ENCODE assay signal across 9 cellular contexts in the genomic region with DNA sequence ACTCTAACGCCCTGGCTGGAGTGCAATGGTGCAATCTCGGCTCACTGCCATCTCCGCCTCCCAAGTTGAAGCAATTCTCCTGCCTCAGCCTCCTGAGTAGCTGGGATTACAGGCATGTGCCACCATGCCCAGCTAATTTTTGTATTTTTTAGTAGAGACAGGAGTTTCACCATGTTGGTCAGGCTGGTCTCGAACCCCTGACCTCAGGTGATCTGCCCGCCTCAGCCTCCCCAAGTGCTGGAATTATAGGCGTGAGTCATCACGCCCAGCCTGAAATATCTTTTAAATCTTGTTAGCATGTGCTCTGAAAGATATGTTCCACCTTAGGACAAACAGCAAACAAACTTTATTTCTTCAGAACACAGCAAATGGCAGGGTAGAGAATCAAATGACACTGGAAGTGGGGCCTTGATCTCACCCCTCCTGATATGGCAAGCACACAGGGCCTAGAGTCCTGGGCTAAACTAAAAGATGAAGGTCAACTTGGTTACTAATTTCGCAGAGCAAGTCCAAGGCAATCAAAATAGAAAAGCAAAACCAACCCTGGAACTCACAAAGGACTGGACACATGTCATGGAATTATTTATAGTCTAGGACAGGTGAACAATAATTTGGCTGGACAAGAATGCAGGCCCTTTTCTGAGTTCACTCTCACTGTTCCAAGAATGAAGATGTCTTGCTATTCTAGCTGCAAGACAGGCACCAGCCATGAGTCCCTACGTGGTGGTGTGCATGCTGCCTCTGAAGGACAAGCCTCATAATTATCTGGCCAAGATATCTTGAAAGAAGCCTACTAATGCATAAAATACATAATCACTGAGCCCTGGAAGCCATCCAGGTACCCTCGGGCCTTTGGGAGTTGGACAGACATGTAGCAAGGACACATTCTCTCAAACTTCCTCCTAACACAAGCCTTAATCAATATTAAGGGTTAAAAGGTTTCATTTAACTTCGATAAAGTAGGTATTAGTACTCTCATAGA. TPM values are rescaled to one million over a fixed set of nuclear protein-coding genes. Genes with fewer than 3 reads are reported as not detected.
DNase-seq lines count a peak whose midpoint lies in the region; ATAC-seq and TF ChIP-seq lines count a peak whose summit lies in the region.
"Had no signal": no experiment of that assay in that cellular context is flagged by ENCODE, and none has a peak within 500 bp of the region (broad histone marks: within the 10 kb centered on the region; RNA-seq: fewer than 3 reads in every experiment).

No MANE protein-coding gene starts in this region.

- no peak for DNase-seq in activated CD8-positive, alpha-beta T cell treated with anti-CD3 and anti-CD28 coated beads for 36 hours
- DNase-seq in activated CD8-positive, alpha-beta T cell treated with anti-CD3 and anti-CD28 coated beads, Interleukin-2, amount 10 ng/mL, durations not matched to agents 7 days and 5 days = no peak
- DNase-seq in activated naive CD8-positive, alpha-beta T cell treated with anti-CD3 and anti-CD28 coated beads, Interleukin-2, amount 50 U/mL, for 24 hours = no peak
- DNase-seq in left lung (no peak), tibial artery (no peak), DMS 273 (lab: John Stamatoyannopoulos, UW; ENCODE audit: unreplicated experiment) (no peak)
- no peak for DNase-seq in activated CD8-positive, alpha-beta memory T cell treated with anti-CD3 and anti-CD28 coated beads, Interleukin-2, amount 50 U/mL, for 4 hours

- no peak for TF ChIP-seq CTCF in activated CD8-positive, alpha-beta T cell treated with anti-CD3 and anti-CD28 coated beads for 36 hours (IDR thresholded peaks at IDR 0.05)
- TF ChIP-seq CTCF in left lung (IDR thresholded peaks at IDR 0.05) (no peak), tibial artery (IDR thresholded peaks at IDR 0.05) (no peak)

- no peaks in the 10 kb centered on the region for H3K9me3 ChIP-seq in left lung
- H3K9me3 ChIP-seq in tibial artery = no peaks in the 10 kb centered on the region

- POLR2A ChIA-PET in activated CD8-positive, alpha-beta T cell treated with anti-CD3 and anti-CD28 coated beads for 36 hours (lab: Charles Lee) = interaction anchor here (0.7 to 2.4 kb wide), 4 partner anchors 9 to 371 kb away, joined by 3 to 26 read pairs (median 4); no protein-coding TSS in a partner anchor
- POLR2A ChIA-PET in activated CD8-positive, alpha-beta T cell treated with anti-CD3 and anti-CD28 coated beads, Interleukin-2, amount 10 ng/mL, durations not matched to agents 7 days and 5 days (lab: Charles Lee) = interaction anchor here (1.4 kb wide), 1 partner anchor 17 kb away, joined by 3 read pairs; no protein-coding TSS in a partner anchor

- intact Hi-C loops in activated CD8-positive, alpha-beta T cell treated with anti-CD3 and anti-CD28 coated beads for 36 hours (cut with micrococcal nuclease) = no loop called here
- intact Hi-C loops in left lung (cut with DNase I) = no loop called here
- intact Hi-C loops in tibial artery (cut with DNase I; ENCODE audit: low total_unique reads) = no loop called here

- H3K27ac ChIP-seq in left lung (peak overlapping the region; percentile 79 to 88), tibial artery (peak overlapping the region; percentile 38 to 46)

- H3K9me3 Mint-ChIP-seq in activated CD8-positive, alpha-beta T cell treated with anti-CD3 and anti-CD28 coated beads for 36 hours = no peaks in the 10 kb centered on the region
- no peaks in the 10 kb centered on the region for H3K9me3 Mint-ChIP-seq in activated CD8-positive, alpha-beta T cell treated with anti-CD3 and anti-CD28 coated beads, Interleukin-2, amount 10 ng/mL, durations not matched to agents 7 days and 5 days (ENCODE audit: insufficient read depth)
- H3K9me3 Mint-ChIP-seq in activated naive CD8-positive, alpha-beta T cell treated with anti-CD3 and anti-CD28 coated beads, Interleukin-2, amount 50 U/mL, for 24 hours = no peaks in the 10 kb centered on the region
- H3K9me3 Mint-ChIP-seq: memory B cell had no signal

- no peaks in the 10 kb centered on the region for H3K27me3 Mint-ChIP-seq in activated CD8-positive, alpha-beta T cell treated with anti-CD3 and anti-CD28 coated beads for 36 hours
- H3K27me3 Mint-ChIP-seq in activated CD8-positive, alpha-beta T cell treated with anti-CD3 and anti-CD28 coated beads, Interleukin-2, amount 10 ng/mL, durations not matched to agents 7 days and 5 days (ENCODE audit: low read depth) = no peaks in the 10 kb centered on the region
- H3K27me3 Mint-ChIP-seq in activated naive CD8-positive, alpha-beta T cell treated with anti-CD3 and anti-CD28 coated beads, Interleukin-2, amount 50 U/mL, for 24 hours = no peaks in the 10 kb centered on the region
- H3K27me3 Mint-ChIP-seq: memory B cell had no signal

- no peaks in the 10 kb centered on the region for H3K27me3 ChIP-seq in left lung
- no peaks in the 10 kb centered on the region for H3K27me3 ChIP-seq in tibial artery

- H3K4me3 Mint-ChIP-seq in activated CD8-positive, alpha-beta T cell treated with anti-CD3 and anti-CD28 coated beads for 36 hours = no peak overlapping the region
- no peak overlapping the region for H3K4me3 Mint-ChIP-seq in activated CD8-positive, alpha-beta T cell treated with anti-CD3 and anti-CD28 coated beads, Interleukin-2, amount 10 ng/mL, durations not matched to agents 7 days and 5 days
- H3K4me3 Mint-ChIP-seq in activated naive CD8-positive, alpha-beta T cell treated with anti-CD3 and anti-CD28 coated beads, Interleukin-2, amount 50 U/mL, for 24 hours = no peak overlapping the region

- peaks cover 61% of the 10 kb centered on the region for H3K4me1 Mint-ChIP-seq in activated CD8-positive, alpha-beta T cell treated with anti-CD3 and anti-CD28 coated beads for 36 hours (ENCODE audit: low read depth)
- H3K4me1 Mint-ChIP-seq in activated CD8-positive, alpha-beta T cell treated with anti-CD3 and anti-CD28 coated beads, Interleukin-2, amount 10 ng/mL, durations not matched to agents 7 days and 5 days (ENCODE audit: low read depth) = peaks cover 52% of the 10 kb centered on the region
- H3K4me1 Mint-ChIP-seq in activated naive CD8-positive, alpha-beta T cell treated with anti-CD3 and anti-CD28 coated beads, Interleukin-2, amount 50 U/mL, for 24 hours = peaks cover 71% of the 10 kb centered on the region

- H3K36me3 ChIP-seq in left lung (no peaks in the 10 kb centered on the region), tibial artery (peaks cover 0 to 4% (median 0%) of the 10 kb centered on the region in 3 donors)

- no peak for ATAC-seq in activated CD8-positive, alpha-beta T cell treated with anti-CD3 and anti-CD28 coated beads for 36 hours
- no peak for ATAC-seq in activated CD8-positive, alpha-beta T cell treated with anti-CD3 and anti-CD28 coated beads, Interleukin-2, amount 10 ng/mL, durations not matched to agents 7 days and 5 days
- no peak for ATAC-seq in activated naive CD8-positive, alpha-beta T cell treated with anti-CD3 and anti-CD28 coated beads, Interleukin-2, amount 50 U/mL, for 24 hours
- ATAC-seq in left lung = no peak
- no peak for ATAC-seq in activated CD4-positive, CD25-positive, alpha-beta regulatory T cell treated with anti-CD3 and anti-CD28 coated beads, Interleukin-2, amount 50 U/mL, for 24 hours

- H3K27ac Mint-ChIP-seq in activated CD8-positive, alpha-beta T cell treated with anti-CD3 and anti-CD28 coated beads for 36 hours = peak overlapping the region; percentile 51
- H3K27ac Mint-ChIP-seq in activated CD8-positive, alpha-beta T cell treated with anti-CD3 and anti-CD28 coated beads, Interleukin-2, amount 10 ng/mL, durations not matched to agents 7 days and 5 days = no peak overlapping the region
- peak overlapping the region; percentile 80 for H3K27ac Mint-ChIP-seq in activated naive CD8-positive, alpha-beta T cell treated with anti-CD3 and anti-CD28 coated beads, Interleukin-2, amount 50 U/mL, for 24 hours

- CTCF ChIA-PET in activated CD8-positive, alpha-beta T cell treated with anti-CD3 and anti-CD28 coated beads for 36 hours (lab: Charles Lee) = interaction anchor here (1.3 to 3.2 kb wide), 3 partner anchors 9 to 144 kb away, joined by 3 to 9 read pairs (median 5); no protein-coding TSS in a partner anchor
- CTCF ChIA-PET in activated CD8-positive, alpha-beta T cell treated with anti-CD3 and anti-CD28 coated beads, Interleukin-2, amount 10 ng/mL, durations not matched to agents 7 days and 5 days (lab: Charles Lee) = interaction anchor here (1.0 to 1.7 kb wide), 3 partner anchors 9 to 168 kb away, joined by 3 to 12 read pairs (median 4); no protein-coding TSS in a partner anchor

- H3K4me1 ChIP-seq in left lung = peaks cover 69 to 98% of the 10 kb centered on the region in 2 donors
- peaks cover 0 to 69% (median 48%) of the 10 kb centered on the region in 4 donors for H3K4me1 ChIP-seq in tibial artery

- H3K36me3 Mint-ChIP-seq in activated CD8-positive, alpha-beta T cell treated with anti-CD3 and anti-CD28 coated beads for 36 hours (ENCODE audit: low read depth) = peaks cover 5% of the 10 kb centered on the region
- H3K36me3 Mint-ChIP-seq in activated CD8-positive, alpha-beta T cell treated with anti-CD3 and anti-CD28 coated beads, Interleukin-2, amount 10 ng/mL, durations not matched to agents 7 days and 5 days (ENCODE audit: low read depth) = peaks cover 4% of the 10 kb centered on the region
- H3K36me3 Mint-ChIP-seq in activated naive CD8-positive, alpha-beta T cell treated with anti-CD3 and anti-CD28 coated beads, Interleukin-2, amount 50 U/mL, for 24 hours (ENCODE audit: low read depth) = peaks cover 6% of the 10 kb centered on the region

- H3K4me3 ChIP-seq in left lung (no peak overlapping the region), tibial artery (no peak overlapping the region)

RNA-seq across cellular contexts. Expression of a gene that starts 35.6 kb away (rescaled TPM):
- total RNA-seq in activated CD8-positive, alpha-beta T cell treated with anti-CD3 and anti-CD28 coated beads for 36 hours = 10 to 100 TPM; 16.5 to 16.8 TPM
- total RNA-seq in activated CD8-positive, alpha-beta T cell treated with anti-CD3 and anti-CD28 coated beads, Interleukin-2, amount 10 ng/mL, durations not matched to agents 7 days and 5 days = 10 to 100 TPM; 13.3 to 13.4 TPM
- 10 to 100 TPM; 38.4 to 51.0 TPM for total RNA-seq in left lung
